ENCODE assay signal across 8 cellular contexts in the genomic region with DNA sequence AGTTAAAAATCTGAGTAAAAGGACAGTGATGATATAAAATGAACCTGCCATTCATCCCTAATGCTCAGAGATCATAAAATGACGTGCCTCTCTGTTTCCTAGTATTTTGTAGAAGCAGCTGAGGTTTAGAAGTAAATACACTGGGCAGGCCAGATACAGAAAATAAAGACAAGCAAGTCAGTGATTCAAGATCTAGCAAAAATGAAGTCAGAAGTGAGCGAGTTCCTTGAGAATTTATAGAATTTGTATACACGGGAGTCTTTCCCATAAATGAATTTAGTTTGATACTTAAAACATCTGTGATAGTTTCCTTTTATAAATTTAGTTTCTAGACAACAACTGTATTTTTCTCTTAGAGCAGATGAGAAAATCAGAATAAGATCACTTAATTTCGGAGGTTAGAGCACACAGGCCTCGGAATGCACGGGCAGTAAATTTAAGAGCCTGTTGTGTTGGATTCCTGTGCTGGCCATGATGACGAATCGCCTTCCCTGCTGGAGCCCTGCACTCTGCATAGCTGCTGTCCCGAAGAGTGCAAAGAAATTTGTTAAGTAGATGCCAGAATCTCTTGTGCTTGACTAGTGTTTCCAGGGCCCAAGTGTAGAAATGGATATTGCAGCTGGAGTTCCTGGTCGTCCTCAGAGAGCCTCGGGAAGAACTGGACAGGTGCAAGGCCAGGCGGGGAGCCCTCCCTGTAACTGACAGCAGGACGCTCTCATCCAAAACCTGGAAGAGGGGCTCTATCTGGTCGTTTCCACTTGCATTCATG.
DNase-seq lines count a peak whose midpoint lies in the region; ATAC-seq and TF ChIP-seq lines count a peak whose summit lies in the region.

No MANE protein-coding gene starts in this region.

- POLR2A ChIA-PET in HEK293T (lab: Yijun Ruan, JAX), result no interaction called here

- DNase-seq in Calu3 (peak; percentile 43), Right ventricle myocardium superior (no peak), osteocyte (ENCODE audit: extremely low spot score, unreplicated experiment) (peak; percentile 64), HEK293T (ENCODE audit: extremely low spot score) (no peak), Ammon's horn (ENCODE audit: low spot score) (no peak)

- no TSS peak for BruUV-seq in Calu3 (replicated peaks; lab: Mats Ljungman, UMichigan)

- H3K4me3 Mint-ChIP-seq in Calu3 (ENCODE audit: low read depth, unreplicated experiment), result peak overlapping the region; percentile 71
- H3K4me3 Mint-ChIP-seq in osteocyte (ENCODE audit: unreplicated experiment), result peak overlapping the region; percentile 72

- CTCF ChIA-PET in Calu3 (lab: Charles Lee), result interaction anchor here (0.9 to 1.4 kb wide), 4 partner anchors 12 to 17 kb away, joined by 3 to 5 read pairs (median 4); no protein-coding TSS in a partner anchor
- CTCF ChIA-PET in HEK293T (lab: Yijun Ruan, JAX), result no interaction called here

- H3K36me3 Mint-ChIP-seq in Calu3 (ENCODE audit: insufficient read depth, unreplicated experiment) (peaks cover 71% of the 10 kb centered on the region), osteocyte (ENCODE audit: unreplicated experiment) (peaks cover 19% of the 10 kb centered on the region)

- ATAC-seq in Right ventricle myocardium superior (ENCODE audit: poor library complexity) (peak; percentile 81), HG03442 (IDR thresholded peaks at IDR 0.05; ENCODE audit: unreplicated experiment) (no peak), GM18858 (IDR thresholded peaks at IDR 0.05; ENCODE audit: unreplicated experiment) (no peak)

- H3K9me3 Mint-ChIP-seq in Calu3 (ENCODE audit: low read depth, unreplicated experiment) (no peaks in the 10 kb centered on the region), osteocyte (ENCODE audit: unreplicated experiment) (no peaks in the 10 kb centered on the region)

- TF ChIP-seq CTCF in Calu3 (IDR thresholded peaks at IDR 0.05; ENCODE audit: unreplicated experiment) (no peak), VCaP (conservative IDR thresholded peaks at IDR 0.05) (no peak), osteocyte (IDR thresholded peaks at IDR 0.05) (no peak)

- H3K4me1 Mint-ChIP-seq in Calu3 (ENCODE audit: low read depth, unreplicated experiment), result peaks cover 75% of the 10 kb centered on the region
- peaks cover 37% of the 10 kb centered on the region for H3K4me1 Mint-ChIP-seq in osteocyte (ENCODE audit: unreplicated experiment)

- intact Hi-C loops in Calu3 (cut with micrococcal nuclease; ENCODE audit: unreplicated experiment) (loop anchor here (2.0 kb wide), 1 partner anchor 20 kb away; no protein-coding TSS in a partner anchor), Right ventricle myocardium superior (cut with DNase I) (no loop called here)

- H3K27ac Mint-ChIP-seq in Calu3 (ENCODE audit: unreplicated experiment) (peak overlapping the region; percentile 28), osteocyte (ENCODE audit: unreplicated experiment) (peak overlapping the region; percentile 95)

- H3K27me3 Mint-ChIP-seq in Calu3 (ENCODE audit: unreplicated experiment) (no peaks in the 10 kb centered on the region), osteocyte (ENCODE audit: unreplicated experiment) (no peaks in the 10 kb centered on the region)

- H3K27ac ChIP-seq in VCaP, result peak overlapping the region; percentile 84

TF ChIP-seq in HEK293T, 16 proteins besides CTCF, POLR2A, EP300 and RAD21:
- TF ChIP-seq LEF1 (IDR thresholded peaks at IDR 0.05; ENCODE audit: borderline replicate concordance) (no peak), SP1 (IDR thresholded peaks at IDR 0.05) (no peak), FOXA1 (IDR thresholded peaks at IDR 0.05) (no peak), ZNF384 (IDR thresholded peaks at IDR 0.05) (no peak), BHLHE40 (IDR thresholded peaks at IDR 0.05; ENCODE audit: borderline replicate concordance) (no peak), FOXM1 (IDR thresholded peaks at IDR 0.05; ENCODE audit: borderline replicate concordance) (no peak), HDGF (IDR thresholded peaks at IDR 0.05; ENCODE audit: borderline replicate concordance) (no peak), CTBP1 (IDR thresholded peaks at IDR 0.05; ENCODE audit: borderline replicate concordance) (no peak), FOXK2 (IDR thresholded peaks at IDR 0.05) (no peak), L3MBTL2 (conservative IDR thresholded peaks at IDR 0.05) (no peak), TARDBP (IDR thresholded peaks at IDR 0.05) (no peak), NFRKB (IDR thresholded peaks at IDR 0.05) (no peak), ELF4 (IDR thresholded peaks at IDR 0.05) (no peak), ARNT (IDR thresholded peaks at IDR 0.05) (no peak)
- TF ChIP-seq, protein P1, sequence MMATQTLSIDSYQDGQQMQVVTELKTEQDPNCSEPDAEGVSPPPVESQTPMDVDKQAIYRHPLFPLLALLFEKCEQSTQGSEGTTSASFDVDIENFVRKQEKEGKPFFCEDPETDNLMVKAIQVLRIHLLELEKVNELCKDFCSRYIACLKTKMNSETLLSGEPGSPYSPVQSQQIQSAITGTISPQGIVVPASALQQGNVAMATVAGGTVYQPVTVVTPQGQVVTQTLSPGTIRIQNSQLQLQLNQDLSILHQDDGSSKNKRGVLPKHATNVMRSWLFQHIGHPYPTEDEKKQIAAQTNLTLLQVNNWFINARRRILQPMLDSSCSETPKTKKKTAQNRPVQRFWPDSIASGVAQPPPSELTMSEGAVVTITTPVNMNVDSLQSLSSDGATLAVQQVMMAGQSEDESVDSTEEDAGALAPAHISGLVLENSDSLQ (IDR thresholded peaks at IDR 0.05), result no peak
TF ChIP-seq in HEK293T: peak in this region for 0.

Comparison
In these comparisons a context has a peak if more than half of its experiments do, and no peak if none do; other contexts are left out.
1. DNase-seq: peak in Calu3 (single experiment) and osteocyte (single experiment); none in Right ventricle myocardium superior (single experiment), HEK293T (single experiment) and Ammon's horn (single experiment).